In genomic region chr12:59699408-59700144, GRCh38 we compare ENCODE assay signal across 13 cellular contexts.
DNase-seq lines count a peak whose midpoint lies in the region; ATAC-seq and TF ChIP-seq lines count a peak whose summit lies in the region.
"Had no signal": no experiment of that assay in that cellular context is flagged by ENCODE, and none has a peak within 500 bp of the region (broad histone marks: within the 10 kb centered on the region; RNA-seq: fewer than 3 reads in every experiment).

No MANE protein-coding gene starts in this region.

- DNase-seq in GM03348 (ENCODE audit: low spot score) (peak; percentile 43), RPMI8226 (peak; percentile 7), fibroblast of the aortic adventitia (ENCODE audit: low read depth) (peak; percentile 89), renal cortical epithelial cell (ENCODE audit: low read depth) (peak; percentile 64), pons (ENCODE audit: low spot score) (no peak), SJCRH30 (no peak)
- no peak for DNase-seq in activated T-cell treated with anti-CD3 and anti-CD28 coated beads, Interleukin-2, amount 50 U/mL, for 4 hours
- DNase-seq in stimulated activated CD4-positive, alpha-beta T cell treated with anti-CD3 and anti-CD28 coated beads, Interleukin-15, amount 100 ng/mL, for 24 hours, result no peak
- DNase-seq: activated naive CD4-positive, alpha-beta T cell treated with anti-CD3 and anti-CD28 coated beads, Interleukin-2, amount 50 U/mL, for 16 hours; islet precursor cell; NCI-H510A had no signal

- no peaks in the 10 kb centered on the region for H3K9me3 ChIP-seq in SJCRH30 (replicated peaks)

- no peaks in the 10 kb centered on the region for H3K9me3 Mint-ChIP-seq in activated T-cell treated with anti-CD3 and anti-CD28 coated beads, Interleukin-2, amount 50 U/mL, for 4 hours
- H3K9me3 Mint-ChIP-seq: neural progenitor cell had no signal

- no peak overlapping the region for H3K4me3 Mint-ChIP-seq in activated T-cell treated with anti-CD3 and anti-CD28 coated beads, Interleukin-2, amount 50 U/mL, for 4 hours
- H3K4me3 Mint-ChIP-seq: neural progenitor cell had no signal

- H3K36me3 ChIP-seq in SJCRH30, result no peaks in the 10 kb centered on the region
- H3K36me3 ChIP-seq: neural progenitor cell had no signal

- H3K27me3 ChIP-seq in SJCRH30, result no peaks in the 10 kb centered on the region
- H3K27me3 ChIP-seq: neural progenitor cell had no signal

- TF ChIP-seq CTCF in fibroblast of the aortic adventitia (IDR thresholded peaks at IDR 0.05; ENCODE audit: insufficient read depth, low read length), result no peak

- no peak overlapping the region for H3K27ac ChIP-seq in SJCRH30
- H3K27ac ChIP-seq: KMS-11, neural progenitor cell had no signal

- no peak overlapping the region for H3K4me3 ChIP-seq in fibroblast of the aortic adventitia (ENCODE audit: low read depth, low read length)
- H3K4me3 ChIP-seq in SJCRH30, result no peak overlapping the region
- H3K4me3 ChIP-seq: neural progenitor cell had no signal

- H3K27me3 Mint-ChIP-seq in activated T-cell treated with anti-CD3 and anti-CD28 coated beads, Interleukin-2, amount 50 U/mL, for 4 hours (ENCODE audit: low read depth), result no peaks in the 10 kb centered on the region

- H3K4me1 ChIP-seq in SJCRH30, result no peaks in the 10 kb centered on the region
- H3K4me1 ChIP-seq: neural progenitor cell had no signal

- no peak for ATAC-seq in activated T-cell treated with anti-CD3 and anti-CD28 coated beads, Interleukin-2, amount 50 U/mL, for 4 hours

- H3K36me3 Mint-ChIP-seq in activated T-cell treated with anti-CD3 and anti-CD28 coated beads, Interleukin-2, amount 50 U/mL, for 4 hours (ENCODE audit: insufficient read depth), result no peaks in the 10 kb centered on the region
- H3K36me3 Mint-ChIP-seq: neural progenitor cell had no signal

- peaks cover 2% of the 10 kb centered on the region for H3K4me1 Mint-ChIP-seq in activated T-cell treated with anti-CD3 and anti-CD28 coated beads, Interleukin-2, amount 50 U/mL, for 4 hours (ENCODE audit: low read depth)
- H3K4me1 Mint-ChIP-seq: neural progenitor cell had no signal

Comparison
In these comparisons a context has a peak if more than half of its experiments do, and no peak if none do; other contexts are left out.
1. DNase-seq: peak in GM03348 (single experiment), RPMI8226 (single experiment), fibroblast of the aortic adventitia (single experiment) and renal cortical epithelial cell (single experiment); none in activated T-cell treated with anti-CD3 and anti-CD28 coated beads, Interleukin-2, amount 50 U/mL, for 4 hours (single experiment), pons (single experiment), SJCRH30 (0 of 2) and stimulated activated CD4-positive, alpha-beta T cell treated with anti-CD3 and anti-CD28 coated beads, Interleukin-15, amount 100 ng/mL, for 24 hours (single experiment).